Comparison of ENCODE assay signal across 12 cellular contexts in the genomic region with DNA sequence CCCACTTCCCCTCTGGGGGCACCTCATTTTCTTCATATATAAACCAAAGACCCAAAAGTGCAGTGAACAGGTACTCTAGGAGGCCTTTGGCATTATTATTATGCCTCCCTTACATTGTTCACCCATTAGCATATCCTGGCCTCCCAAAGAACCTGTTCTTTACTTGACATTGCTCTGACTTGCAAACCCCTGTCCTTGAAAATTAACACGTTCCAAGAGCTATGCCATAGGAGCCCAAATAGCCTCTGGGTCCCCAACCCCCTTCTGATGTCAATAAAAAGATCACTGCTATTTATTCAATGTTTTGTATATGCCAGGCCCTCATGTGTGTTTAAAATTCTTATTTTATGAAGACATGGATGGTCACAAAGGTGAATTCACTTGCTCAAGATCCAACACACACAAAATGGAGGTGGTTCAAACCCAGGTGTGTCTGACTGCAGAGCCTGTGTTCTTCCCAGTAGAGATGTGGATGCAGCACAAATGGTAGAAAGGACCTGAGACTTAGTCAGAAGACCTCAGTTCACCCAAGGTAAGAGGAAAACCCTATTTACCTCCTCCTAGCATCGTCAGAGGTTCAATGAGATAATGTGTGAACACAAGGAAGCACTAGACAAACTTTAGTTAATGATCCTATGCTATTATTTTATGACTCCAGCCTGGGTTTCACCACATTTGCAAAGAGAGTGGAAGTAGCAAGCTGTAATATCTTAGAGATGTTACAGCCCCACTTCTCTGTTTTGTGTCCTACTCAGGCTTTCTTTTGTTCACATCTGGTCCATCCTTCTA. TPM values are rescaled to one million over a fixed set of nuclear protein-coding genes. Genes with fewer than 3 reads are reported as not detected.
A peak's percentile ranks its signal among the peaks of the same experiment; 100 is the strongest.
DNase-seq lines count a peak whose midpoint lies in the region; ATAC-seq and TF ChIP-seq lines count a peak whose summit lies in the region.
"Had no signal": no experiment of that assay in that cellular context is flagged by ENCODE, and none has a peak within 500 bp of the region (broad histone marks: within the 10 kb centered on the region; RNA-seq: fewer than 3 reads in every experiment).

No MANE protein-coding gene starts in this region.

- H3K36me3 ChIP-seq in heart left ventricle (peaks cover 0 to 74% (median 27%) of the 10 kb centered on the region in 9 donors), transverse colon (no peaks in the 10 kb centered on the region)

- 87 to 95% (median 90%) methylated on average over 2 of the region's 2 CpGs for WGBS in heart left ventricle, 4 donors
- 69% methylated on average over 2 of the region's 2 CpGs; no CpG with 5 or more reads in 1 of the 2 donors for WGBS in transverse colon (ENCODE audit: low coverage in 1 of 2), 2 donors

- H3K27me3 Mint-ChIP-seq in T-helper 17 cell, result no peaks in the 10 kb centered on the region

- TF ChIP-seq POLR2A in heart left ventricle (IDR thresholded peaks at IDR 0.05), result no peak
- no peak for TF ChIP-seq POLR2A in transverse colon (IDR thresholded peaks at IDR 0.05)

- H3K4me3 ChIP-seq in heart left ventricle, result no peak overlapping the region
- no peak overlapping the region for H3K4me3 ChIP-seq in transverse colon
- H3K4me3 ChIP-seq: thoracic aorta had no signal

- H3K9me3 ChIP-seq in heart left ventricle, result no peaks in the 10 kb centered on the region
- no peaks in the 10 kb centered on the region for H3K9me3 ChIP-seq in T-helper 17 cell (ENCODE audit: control insufficient read depth, low read length, poor library complexity, severe bottlenecking)
- no peaks in the 10 kb centered on the region for H3K9me3 ChIP-seq in transverse colon
- H3K9me3 ChIP-seq: thoracic aorta had no signal

- H3K4me1 ChIP-seq in heart left ventricle (peaks cover 5 to 77% (median 47%) of the 10 kb centered on the region in 12 donors), transverse colon (peaks cover 6 to 32% (median 17%) of the 10 kb centered on the region in 4 donors)

- peak overlapping the region; percentile 25 for H3K4me3 Mint-ChIP-seq in T-helper 17 cell

- in situ Hi-C loops in transverse colon (cut with MboI; ENCODE audit: low pct_ligation_motif_present in 1 of 4, low pct_unique_long_range_greater_than_20kb in 1 of 4, low sequenced_read_pairs in 3 of 4), result no loop called here

- H3K27ac ChIP-seq in heart left ventricle (peak overlapping the region in 8 of 12 donors; percentile 4 to 58 (median 32)), transverse colon (peak overlapping the region; percentile 31 to 60 (median 40))
- H3K27ac ChIP-seq: VCaP had no signal

- intact Hi-C loops in heart left ventricle (cut with DNase I), result no loop called here
- intact Hi-C loops in Right ventricle myocardium superior (cut with DNase I), result no loop called here
- intact Hi-C loops in left colon (cut with DNase I, micrococcal nuclease), result no loop called here
- intact Hi-C loops in transverse colon (cut with DNase I; ENCODE audit: low total_unique reads), result no loop called here

- H3K36me3 Mint-ChIP-seq in T-helper 17 cell (ENCODE audit: low read depth), result peaks cover 5% of the 10 kb centered on the region

- no peak for TF ChIP-seq EP300 in transverse colon (IDR thresholded peaks at IDR 0.05; ENCODE audit: low read depth)

- no peaks in the 10 kb centered on the region for H3K27me3 ChIP-seq in heart left ventricle
- H3K27me3 ChIP-seq in transverse colon, result no peaks in the 10 kb centered on the region

- TF ChIP-seq CTCF in heart left ventricle (IDR thresholded peaks at IDR 0.05) (no peak), transverse colon (IDR thresholded peaks at IDR 0.05) (no peak)

- DNase-seq in heart left ventricle (no peak), Right ventricle myocardium superior (no peak), T-helper 17 cell (no peak), left colon (no peak), transverse colon (no peak), NK-92 (lab: John Stamatoyannopoulos, UW; ENCODE audit: unreplicated experiment) (no peak)
- no peak for DNase-seq in stimulated activated naive CD4-positive, alpha-beta T cell treated with Interleukin-2 at 50 U/mL for 16 hours (lab: John Stamatoyannopoulos, UW)
- DNase-seq: NCI-H2107; stimulated activated CD4-positive, alpha-beta T cell treated with anti-CD3 and anti-CD28 coated beads, Interleukin-1b, Interleukin-23, amount 100 ng/mL, for 48 hours had no signal

- H3K27ac Mint-ChIP-seq in T-helper 17 cell, result peak overlapping the region; percentile 99

- peaks cover 51% of the 10 kb centered on the region for H3K4me1 Mint-ChIP-seq in T-helper 17 cell

- ATAC-seq in heart left ventricle (no peak), Right ventricle myocardium superior (ENCODE audit: poor library complexity) (no peak), T-helper 17 cell (no peak), left colon (peak; percentile 91), HG02938 (IDR thresholded peaks at IDR 0.05; ENCODE audit: unreplicated experiment) (no peak)

RNA-seq across cellular contexts. Expression of a gene that starts 36.6 kb away (rescaled TPM):
- total RNA-seq in heart left ventricle (100 to 1,000 TPM in 1 of 9 donors, 10 to 100 TPM in 8; 32.2 to 176 (median 62.6) TPM), Right ventricle myocardium superior (48.7 TPM), T-helper 17 cell (10 to 100 TPM; 35.6 to 59.1 TPM), left colon (10 to 100 TPM; 84.8 to 89.0 TPM), transverse colon (100 to 1,000 TPM in 3 of 4 donors, 10 to 100 TPM in 1; 98.6 to 151 (median 107) TPM)
- polyA plus RNA-seq in heart left ventricle, result 100 to 1,000 TPM in 1 of 2 donors, 10 to 100 TPM in 1; 43.1 to 217 TPM

RNA-seq across cellular contexts. Expression of a gene that starts 48.3 kb away (rescaled TPM):
- total RNA-seq in heart left ventricle, result 10 to 100 TPM in 5 of 9 donors, 1 to 10 TPM in 4; 5.7 to 29.4 (median 10.6) TPM
- 10 to 100 TPM; 13.6 to 42.8 TPM for polyA plus RNA-seq in heart left ventricle
- 9.3 TPM for total RNA-seq in Right ventricle myocardium superior
- total RNA-seq in T-helper 17 cell, result not detected
- under 1 TPM in 1 of 2 donors, not detected in 1; 0.67 TPM for total RNA-seq in left colon
- not detected for total RNA-seq in transverse colon

RNA-seq across cellular contexts. Expression of a gene that starts 53.0 kb away (rescaled TPM):
- 10 to 100 TPM in 1 of 9 donors, 1 to 10 TPM in 3, under 1 TPM in 5; 0.38 to 15.2 (median 0.77) TPM for total RNA-seq in heart left ventricle
- under 1 TPM; 0.04 to 0.97 TPM for polyA plus RNA-seq in heart left ventricle
- 0.97 TPM for total RNA-seq in Right ventricle myocardium superior
- 1 to 10 TPM in 1 of 2 donors, under 1 TPM in 1; 0.57 to 2.0 TPM for total RNA-seq in T-helper 17 cell
- total RNA-seq in left colon, result 10 to 100 TPM in 1 of 2 donors, 1 to 10 TPM in 1; 7.4 to 15.8 TPM
- total RNA-seq in transverse colon, result 10 to 100 TPM in 2 of 4 donors, 1 to 10 TPM in 2; 3.2 to 15.7 (median 7.8) TPM
